Comparison of ENCODE assay signal across 8 cellular contexts in the genomic region with DNA sequence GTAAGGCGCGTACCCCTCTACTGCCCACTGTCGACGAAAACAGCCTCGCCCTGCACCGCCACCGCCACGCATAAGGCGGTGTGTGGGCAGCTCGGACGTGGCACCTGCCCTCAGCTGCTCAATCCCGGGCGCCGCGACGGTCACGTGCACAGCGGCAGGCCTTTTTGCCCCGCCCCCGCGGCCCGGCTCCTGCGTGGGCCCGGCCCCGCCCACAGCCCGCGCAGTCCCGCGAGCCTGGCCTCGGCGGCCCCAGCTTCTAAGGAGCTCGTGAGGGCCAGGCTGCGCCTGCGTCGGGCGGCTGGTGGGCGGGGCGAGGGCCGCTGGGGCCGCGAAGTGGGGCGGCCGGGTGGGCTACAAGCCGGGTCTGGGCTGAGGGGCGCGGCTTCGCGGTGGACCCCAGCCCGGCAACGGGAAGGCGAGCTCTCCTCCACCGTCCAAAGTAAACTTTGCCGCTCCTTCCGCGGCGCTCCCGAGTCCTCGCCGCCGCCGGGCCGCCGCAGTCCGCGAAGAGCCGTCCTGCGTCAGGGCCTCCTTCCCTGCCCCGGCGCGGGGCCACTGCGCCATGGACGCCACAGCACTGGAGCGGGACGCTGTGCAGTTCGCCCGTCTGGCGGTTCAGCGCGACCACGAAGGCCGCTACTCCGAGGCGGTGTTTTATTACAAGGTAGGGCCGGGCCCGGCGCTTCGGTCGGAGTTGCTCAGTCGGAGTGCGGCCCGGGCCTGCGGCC. TPM values are rescaled to one million over a fixed set of nuclear protein-coding genes. Genes with fewer than 3 reads are reported as not detected.
DNase-seq lines count a peak whose midpoint lies in the region; ATAC-seq, FAIRE-seq and TF ChIP-seq lines count a peak whose summit lies in the region.

A gene (plus strand): TSS at position 313 of the 728 bp plus-strand sequence. CDS start 250 bp downstream, at position 563.

- H4K20me1 ChIP-seq in HepG2 (ENCODE audit: insufficient read depth, low read length) = peaks cover 10% of the 10 kb centered on the region; the same call in 1 of the 2 replicates

- DNase-seq in activated gamma-delta T cell treated with Interleukin-2 at 50 U/mL for 16 hours (peak; percentile 93), activated gamma-delta T cell (lab: John Stamatoyannopoulos, UW) (no peak), chondrocyte (ENCODE audit: low spot score) (peak; percentile 99), HepG2 (ENCODE audit: low spot score) (peak; percentile 85), COR-L47 (lab: John Stamatoyannopoulos, UW) (no peak)
- DNase-seq in stimulated activated CD4-positive, alpha-beta T cell treated with anti-CD3 and anti-CD28 coated beads, Interleukin-4, amount 100 ng/mL, for 4 hours = peak; percentile 92 to 95

- peaks cover 51% of the 10 kb centered on the region for H3K4me1 ChIP-seq in HepG2 (ENCODE audit: insufficient read depth, low read length)

- no peaks in the 10 kb centered on the region for H3K36me3 Mint-ChIP-seq in chondrocyte (ENCODE audit: low read depth)

- peak within 1 kb of the TSS; percentile 83 for H3K4me3 Mint-ChIP-seq in chondrocyte (ENCODE audit: unreplicated experiment)

- TF ChIP-seq EP300 in HepG2 (IDR thresholded peaks at IDR 0.05; ENCODE audit: low read depth in 2 of 2, low read length in 2 of 2) = 0 out of 4 replicates have a peak, but pooled peaks of 1 of the 2 experiments have one; percentile 23
- no peak for TF ChIP-seq EP300 in HepG2 (CRISPR knock-in tag; IDR thresholded peaks at IDR 0.05; ENCODE audit: borderline replicate concordance)

- intact Hi-C loops in HepG2 (cut with micrococcal nuclease; ENCODE audit: unreplicated experiment) = loop anchor here (5.0 to 10.0 kb wide), 5 partner anchors 34 to 349 kb away; a partner anchor contains a TSS

- peak within 1 kb of the TSS; percentile 91 for H3K27ac Mint-ChIP-seq in chondrocyte (ENCODE audit: unreplicated experiment)

- peaks cover 30% of the 10 kb centered on the region for H3K4me1 Mint-ChIP-seq in chondrocyte (ENCODE audit: low read depth)

- H2AFZ ChIP-seq in HepG2 (ENCODE audit: low read length) = peak within 1 kb of the TSS; percentile 25

- H3K9me3 Mint-ChIP-seq in chondrocyte (ENCODE audit: low read depth) = no peaks in the 10 kb centered on the region

- no peak for FAIRE-seq in HepG2 (lab: Jason Lieb, UNC)

- H3K27ac ChIP-seq in VCaP = peak within 1 kb of the TSS; percentile 97
- H3K27ac ChIP-seq in HepG2 (ENCODE audit: extremely low read length, insufficient read depth, low read length) = peak within 1 kb of the TSS; percentile 94

- ATAC-seq in HG03196 (IDR thresholded peaks at IDR 0.05; ENCODE audit: unreplicated experiment) = peak; percentile 89
- ATAC-seq in HepG2 = peak; percentile 91

- peak within 1 kb of the TSS; percentile 80 for H3K4me2 ChIP-seq in HepG2 (ENCODE audit: low read depth, low read length)

- H3K27me3 Mint-ChIP-seq in chondrocyte (ENCODE audit: low read depth) = no peaks in the 10 kb centered on the region

- peaks cover 3 to 7% of the 10 kb centered on the region in 2 experiments; a peak in 2 of 5 replicates for H3K36me3 ChIP-seq in HepG2 (replicated peaks in 1 of 2; ENCODE audit: control insufficient read depth in 1 of 2, insufficient read depth in 2 of 2, low read length in 2 of 2)

- in situ Hi-C loops in HepG2 (cut with HindIII; ENCODE audit: extremely low pct_ligation_motif_present, low pct_unique_long_range_greater_than_20kb) = loop anchor here (10.0 kb wide), 2 partner anchors 91 to 199 kb away; no protein-coding TSS in a partner anchor

- CTCF ChIA-PET in HepG2 (lab: Yijun Ruan, JAX; ENCODE audit: low intra/inter-chr PET ratio, low total read pairs) = no interaction called here

- H3K27me3 ChIP-seq in HepG2 (ENCODE audit: control insufficient read depth in 1 of 2, insufficient read depth in 2 of 2, low read length in 2 of 2) = no peaks in the 10 kb centered on the region

- peak within 1 kb of the TSS; percentile 76 to 90 (median 87) for H3K4me3 ChIP-seq in HepG2 (replicated peaks in 1 of 3; ENCODE audit: insufficient read depth in 1 of 3, low read depth in 2 of 3, low read length in 3 of 3)

- POLR2A ChIA-PET in HepG2 (lab: Yijun Ruan, JAX) = interaction anchor here (0.8 to 2.8 kb wide), 12 partner anchors 9 to 555 kb away, joined by 3 to 13 read pairs (median 3); a partner anchor contains a TSS

- peaks cover 38% of the 10 kb centered on the region for H3K79me2 ChIP-seq in HepG2 (ENCODE audit: insufficient read depth, low read length)

- TF ChIP-seq CTCF in VCaP (conservative IDR thresholded peaks at IDR 0.05) (peak; percentile 74), chondrocyte (IDR thresholded peaks at IDR 0.05) (peak; percentile 76), HepG2 (CRISPR knock-in tag; IDR thresholded peaks at IDR 0.05) (peak; percentile 70)

- no peaks in the 10 kb centered on the region for H3K9me3 ChIP-seq in HepG2 (ENCODE audit: low read length)

- TF ChIP-seq RAD21 in HepG2 (CRISPR knock-in tag; IDR thresholded peaks at IDR 0.05) = peak; percentile 23

- no TSS peak for BruUV-seq in HepG2 (replicated peaks; lab: Mats Ljungman, UMichigan)

- TF ChIP-seq POLR2A in HepG2 (IDR thresholded peaks at IDR 0.05; ENCODE audit: insufficient read depth in 1 of 2, low read depth in 2 of 2, low read length in 2 of 2) = peak; percentile 83 to 91

- peak within 1 kb of the TSS; percentile 98 for H3K9ac ChIP-seq in HepG2 (ENCODE audit: insufficient read depth, low read depth, low read length)

- WGBS in HepG2 (ENCODE audit: low lambda C conversion rate) = 0% methylated on average over 26 of the region's 92 CpGs

TF ChIP-seq in HepG2, 621 proteins besides CTCF, POLR2A, EP300 and RAD21 (continues in another document):
- TF ChIP-seq, protein P1, sequence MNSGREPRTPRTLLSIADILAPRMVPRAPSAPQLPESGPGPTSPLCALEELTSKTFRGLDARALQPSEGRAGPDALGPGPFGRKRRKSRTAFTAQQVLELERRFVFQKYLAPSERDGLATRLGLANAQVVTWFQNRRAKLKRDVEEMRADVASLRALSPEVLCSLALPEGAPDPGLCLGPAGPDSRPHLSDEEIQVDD (CRISPR knock-in tag; IDR thresholded peaks at IDR 0.05; ENCODE audit: borderline replicate concordance) = no peak; the same call in 1 of the 2 replicates
- TF ChIP-seq ZNF234 (CRISPR knock-in tag; conservative IDR thresholded peaks at IDR 0.05) = 0 out of 2 replicates have a peak, but pooled peaks have one; percentile 68
- TF ChIP-seq, protein P2, sequence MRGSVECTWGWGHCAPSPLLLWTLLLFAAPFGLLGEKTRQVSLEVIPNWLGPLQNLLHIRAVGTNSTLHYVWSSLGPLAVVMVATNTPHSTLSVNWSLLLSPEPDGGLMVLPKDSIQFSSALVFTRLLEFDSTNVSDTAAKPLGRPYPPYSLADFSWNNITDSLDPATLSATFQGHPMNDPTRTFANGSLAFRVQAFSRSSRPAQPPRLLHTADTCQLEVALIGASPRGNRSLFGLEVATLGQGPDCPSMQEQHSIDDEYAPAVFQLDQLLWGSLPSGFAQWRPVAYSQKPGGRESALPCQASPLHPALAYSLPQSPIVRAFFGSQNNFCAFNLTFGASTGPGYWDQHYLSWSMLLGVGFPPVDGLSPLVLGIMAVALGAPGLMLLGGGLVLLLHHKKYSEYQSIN (CRISPR knock-in tag; IDR thresholded peaks at IDR 0.05; ENCODE audit: borderline replicate concordance) = no peak
- 0 out of 2 replicates have a peak, but pooled peaks have one; percentile 32 for TF ChIP-seq MIER2 (CRISPR knock-in tag; IDR thresholded peaks at IDR 0.05)
- TF ChIP-seq, protein P3, sequence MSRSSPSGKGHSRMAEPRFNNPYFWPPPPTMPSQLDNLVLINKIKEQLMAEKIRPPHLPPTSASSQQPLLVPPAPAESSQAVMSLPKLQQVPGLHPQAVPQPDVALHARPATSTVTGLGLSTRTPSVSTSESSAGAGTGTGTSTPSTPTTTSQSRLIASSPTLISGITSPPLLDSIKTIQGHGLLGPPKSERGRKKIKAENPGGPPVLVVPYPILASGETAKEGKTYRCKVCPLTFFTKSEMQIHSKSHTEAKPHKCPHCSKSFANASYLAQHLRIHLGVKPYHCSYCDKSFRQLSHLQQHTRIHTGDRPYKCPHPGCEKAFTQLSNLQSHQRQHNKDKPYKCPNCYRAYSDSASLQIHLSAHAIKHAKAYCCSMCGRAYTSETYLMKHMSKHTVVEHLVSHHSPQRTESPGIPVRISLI (CRISPR knock-in tag; IDR thresholded peaks at IDR 0.05; ENCODE audit: borderline replicate concordance) = peak; percentile 53

RNA-seq across cellular contexts. Expression of the gene that starts here (rescaled TPM):
- total RNA-seq in chondrocyte = 38.3 to 56.0 TPM (median 47.2 TPM) in 3 replicates
- total RNA-seq in HepG2 (2016; rRNA removed; fragmentation: Illumina TruSeq; extraction: Trizol) = 36.8 and 52.2 TPM in 2 replicates
- total RNA-seq in HepG2 (2016; cell fraction: cytosol; rRNA removed; fragmentation: Illumina TruSeq; extraction: Trizol; ENCODE audit: low read depth) = 12.2 and 14.2 TPM in 2 replicates
- total RNA-seq in HepG2 (2016; cell fraction: insoluble cytoplasmic fraction; rRNA removed; fragmentation: Illumina TruSeq; extraction: Trizol) = 37.8 and 54.6 TPM in 2 replicates
- 23.6 and 27.6 TPM in 2 replicates for total RNA-seq in HepG2 (2016; cell fraction: membrane; rRNA removed; fragmentation: Illumina TruSeq; extraction: Trizol)
- total RNA-seq in HepG2 (2016; cell fraction: nucleus; rRNA removed; fragmentation: Illumina TruSeq; extraction: Trizol) = 45.6 and 49.6 TPM in 2 replicates
- polyA plus RNA-seq in HepG2 (2011; rRNA removed) = 15.7 and 16.7 TPM in 2 replicates
- polyA plus RNA-seq in HepG2 (2011; cell fraction: cytosol; rRNA removed) = 9.4 and 11.4 TPM in 2 replicates
- 36.9 and 46.1 TPM in 2 replicates for polyA plus RNA-seq in HepG2 (2011; cell fraction: nucleus; rRNA removed)
- 22.7 and 25.6 TPM in 2 replicates for polyA plus RNA-seq in HepG2 (2012)
- polyA plus RNA-seq in HepG2 (2016; cell fraction: cytosol; fragmentation: Illumina TruSeq; extraction: Trizol; ENCODE audit: low read depth) = 3.2 and 3.4 TPM in 2 replicates
- polyA plus RNA-seq in HepG2 (2016; cell fraction: insoluble cytoplasmic fraction; fragmentation: Illumina TruSeq; extraction: Trizol; ENCODE audit: low read depth) = 35.3 and 39.5 TPM in 2 replicates
- 11.5 and 11.8 TPM in 2 replicates for polyA plus RNA-seq in HepG2 (2016; cell fraction: membrane; fragmentation: Illumina TruSeq; extraction: Trizol; ENCODE audit: low read depth)
- 29.5 and 33.2 TPM in 2 replicates for polyA plus RNA-seq in HepG2 (2016; cell fraction: nucleus; fragmentation: Illumina TruSeq; extraction: Trizol; ENCODE audit: insufficient read depth, low read depth)
- polyA minus RNA-seq in HepG2 (2011; rRNA and poly(A)+ RNA removed; ENCODE audit: low replicate concordance) = 20.1 and 20.5 TPM in 2 replicates
- 13.6 and 21.3 TPM in 2 replicates for polyA minus RNA-seq in HepG2 (2011; cell fraction: cytosol; rRNA and poly(A)+ RNA removed)
- 94.9 and 101 TPM in 2 replicates for polyA minus RNA-seq in HepG2 (2011; cell fraction: nucleus; rRNA and poly(A)+ RNA removed)

Comparison
In these comparisons a context has a peak if more than half of its experiments do, and no peak if none do; other contexts are left out.
1. DNase-seq: peak in activated gamma-delta T cell treated with Interleukin-2 at 50 U/mL for 16 hours (single experiment), chondrocyte (single experiment), HepG2 (single experiment) and stimulated activated CD4-positive, alpha-beta T cell treated with anti-CD3 and anti-CD28 coated beads, Interleukin-4, amount 100 ng/mL, for 4 hours (2 of 2); none in activated gamma-delta T cell (single experiment) and COR-L47 (single experiment).
2. Peak in every context shown above with its lines, with median percentiles within 50 percentile points of each other: CTCF ChIP-seq.